8 cellular contexts compared by ENCODE assay signal in genomic region chr2:189674374-189675112, GRCh38. TPM values are rescaled to one million over a fixed set of nuclear protein-coding genes. Genes with fewer than 3 reads are reported as not detected.
DNase-seq lines count a peak whose midpoint lies in the region; ATAC-seq and TF ChIP-seq lines count a peak whose summit lies in the region.

TSS of gene ANKAR (plus strand) at chr2:189674670. CDS start at chr2:189676491, 1,821 bp downstream.

- H3K27ac Mint-ChIP-seq in endodermal cell (peak within 1 kb of the TSS; percentile 96), mesothelial cell of epicardium (peak within 1 kb of the TSS; percentile 97)

- peak within 1 kb of the TSS; percentile 84 for H3K4me3 ChIP-seq in endodermal cell (ENCODE audit: low read length)

- H3K9ac ChIP-seq in endodermal cell (ENCODE audit: extremely low read depth, low read length, poor library complexity, severe bottlenecking): peak within 1 kb of the TSS; percentile 59

- H3K4me1 ChIP-seq in endodermal cell (ENCODE audit: control insufficient read depth, insufficient read depth, low read length): no peaks in the 10 kb centered on the region

- peaks cover 11% of the 10 kb centered on the region for H3K9me3 Mint-ChIP-seq in endodermal cell
- H3K9me3 Mint-ChIP-seq in mesothelial cell of epicardium: peaks cover 23% of the 10 kb centered on the region

- peak within 1 kb of the TSS; percentile 87 for H3K4me3 Mint-ChIP-seq in endodermal cell
- H3K4me3 Mint-ChIP-seq in mesothelial cell of epicardium: peak within 1 kb of the TSS; percentile 94

- H3K27me3 Mint-ChIP-seq in endodermal cell (ENCODE audit: insufficient read depth) (peaks cover 5% of the 10 kb centered on the region), mesothelial cell of epicardium (ENCODE audit: low read depth) (no peaks in the 10 kb centered on the region)

- peaks cover 4% of the 10 kb centered on the region for H3K4me1 Mint-ChIP-seq in endodermal cell
- H3K4me1 Mint-ChIP-seq in mesothelial cell of epicardium: peaks cover 18% of the 10 kb centered on the region

- peaks cover 34% of the 10 kb centered on the region for H3K36me3 Mint-ChIP-seq in endodermal cell (ENCODE audit: low read depth)
- peaks cover 23% of the 10 kb centered on the region for H3K36me3 Mint-ChIP-seq in mesothelial cell of epicardium

- H3K9me3 ChIP-seq in endodermal cell (ENCODE audit: control insufficient read depth, low read length): peaks cover 8% of the 10 kb centered on the region

- TF ChIP-seq CTCF in endodermal cell (conservative IDR thresholded peaks at IDR 0.05) (peak; percentile 96), mesothelial cell of epicardium (IDR thresholded peaks at IDR 0.05; ENCODE audit: unreplicated experiment) (peak; percentile 46)

- 13 to 30% methylated on average over 22 to 62 of the region's 62 CpGs for WGBS in endodermal cell (ENCODE audit: insufficient coverage in 1 of 2, insufficient read length in 1 of 2), 2 experiments

- DNase-seq in NK-92 treated with Interleukin-12 subunit alpha and Interleukin-12 subunit beta, amount 100 ng/mL, for 24 hours (lab: John Stamatoyannopoulos, UW): peak; percentile 62
- no peak for DNase-seq in NK-92 (lab: John Stamatoyannopoulos, UW; ENCODE audit: unreplicated experiment)
- peak; percentile 69 for DNase-seq in NCI-H748 treated with DMSO at 0.1 percent for 48 hours (lab: John Stamatoyannopoulos, UW)
- peak; percentile 49 for DNase-seq in activated CD8-positive, alpha-beta memory T cell treated with anti-CD3 and anti-CD28 coated beads, Interleukin-2, amount 50 U/mL, for 1 hour (ENCODE audit: extremely low read depth)
- DNase-seq in endodermal cell: peak; percentile 97
- DNase-seq in mesothelial cell of epicardium (ENCODE audit: low spot score in 2 of 2, unreplicated experiment in 2 of 2): peak; percentile 79 to 87
- peak; percentile 57 to 71 for DNase-seq in stimulated activated CD8-positive, alpha-beta memory T cell treated with anti-CD3 and anti-CD28 coated beads, Interleukin-15, amount 100 ng/mL, for 4 hours (ENCODE audit: low read depth in 2 of 2)

- ATAC-seq in HG03045 (IDR thresholded peaks at IDR 0.05; ENCODE audit: unreplicated experiment): peak; percentile 98

- H3K27ac ChIP-seq in endodermal cell (ENCODE audit: low read depth, low read length): no peak within 1 kb of the TSS

- H3K27me3 ChIP-seq in endodermal cell (ENCODE audit: control insufficient read depth, insufficient read depth, low read length, poor library complexity, severe bottlenecking): no peaks in the 10 kb centered on the region

- H3K36me3 ChIP-seq in endodermal cell (ENCODE audit: control insufficient read depth, insufficient read depth, low read length): peaks cover 20% of the 10 kb centered on the region

RNA-seq across cellular contexts. Expression of gene ANKAR, which starts in this region (rescaled TPM):
- total RNA-seq in endodermal cell: 1 to 10 TPM; 4.3 to 7.4 TPM
- 2.0 TPM for polyA plus RNA-seq in endodermal cell (2013, experiment 1 of 2)
- 2.6 TPM for polyA plus RNA-seq in endodermal cell (2013, experiment 2 of 2)
- 13.4 to 14.6 TPM (median 13.9 TPM) in 3 replicates for total RNA-seq in mesothelial cell of epicardium
